Comparison of ENCODE assay signal across 25 cellular contexts in the genomic region with DNA sequence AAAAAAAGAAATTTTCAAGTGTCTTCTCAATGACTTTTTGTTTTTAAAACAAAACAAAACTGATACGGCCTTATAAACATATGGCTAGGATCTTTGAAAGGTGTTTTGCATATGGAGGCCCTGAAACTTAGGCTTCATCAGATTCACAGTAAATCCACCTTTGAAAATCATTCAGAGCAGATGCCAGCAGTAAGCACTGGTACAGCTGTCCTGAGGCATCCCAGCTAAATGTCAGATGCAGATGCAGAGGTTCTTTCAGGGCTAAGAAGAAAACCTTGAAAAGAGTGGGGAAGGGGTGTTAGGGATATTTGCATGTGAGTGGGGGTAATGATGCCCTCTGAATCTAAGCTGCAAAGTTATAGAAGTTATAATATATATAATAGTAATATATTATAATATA. TPM values are rescaled to one million over a fixed set of nuclear protein-coding genes. Genes with fewer than 3 reads are reported as not detected.
DNase-seq lines count a peak whose midpoint lies in the region; ATAC-seq lines count a peak whose summit lies in the region.
"Had no signal": no experiment of that assay in that cellular context is flagged by ENCODE, and none has a peak within 500 bp of the region (broad histone marks: within the 10 kb centered on the region; RNA-seq: fewer than 3 reads in every experiment).

No MANE protein-coding gene starts in this region.

- no peak overlapping the region for H3K4me3 ChIP-seq in skeletal muscle satellite cell (ENCODE audit: low read length)
- H3K4me3 ChIP-seq: psoas muscle, transverse colon had no signal

- peak overlapping the region; percentile 56 for H3K27ac ChIP-seq in epithelial cell of prostate
- H3K27ac ChIP-seq: 22Rv1, psoas muscle, transverse colon had no signal

- H3K9me3 ChIP-seq in skeletal muscle satellite cell (replicated peaks; ENCODE audit: low read length) = no peaks in the 10 kb centered on the region
- H3K9me3 ChIP-seq: psoas muscle, transverse colon had no signal

- DNase-seq in DMS 273 (lab: John Stamatoyannopoulos, UW; ENCODE audit: unreplicated experiment) (peak; percentile 14), DMS 273 treated with DMSO at 0.1 percent for 48 hours (lab: John Stamatoyannopoulos, UW) (no peak), NCI-H526 (lab: John Stamatoyannopoulos, UW) (peak; percentile 21 to 48), epithelial cell of prostate (ENCODE audit: low read depth, low spot score) (no peak), RPMI8226 (no peak), SIG-M5 (lab: John Stamatoyannopoulos, UW) (no peak)
- DNase-seq: activated CD4-positive, alpha-beta T cell treated with anti-CD3 and anti-CD28 coated beads, Interleukin-2, amount 10 ng/mL, durations not matched to agents 24 days and 14 days; activated CD8-positive, alpha-beta memory T cell treated with anti-CD3 and anti-CD28 coated beads for 24 hours; activated T-cell treated with anti-CD3 and anti-CD28 coated beads for 4 hours; anterior cingulate cortex; CD4-positive, alpha-beta T cell; cortex of kidney; effector memory CD4-positive, alpha-beta T cell; erythroblast; naive B cell; NCI-H1436 treated with DMSO at 0.1 percent for 48 hours; NCI-H2081 treated with DMSO at 0.1 percent for 48 hours; nucleus accumbens; psoas muscle; stimulated activated CD4-positive, alpha-beta T cell treated with anti-CD3 and anti-CD28 coated beads, Interleukin-4, amount 100 ng/mL, for 4 hours; transverse colon had no signal

- H3K36me3 ChIP-seq in skeletal muscle satellite cell (ENCODE audit: insufficient read depth, low read length) = no peaks in the 10 kb centered on the region
- H3K36me3 ChIP-seq: transverse colon had no signal

- ATAC-seq in HG03565 (IDR thresholded peaks at IDR 0.05; ENCODE audit: unreplicated experiment) = no peak
- ATAC-seq: sciatic nerve had no signal

- no peaks in the 10 kb centered on the region for H3K27me3 ChIP-seq in skeletal muscle satellite cell (ENCODE audit: control insufficient read depth, insufficient read depth, low read length)
- H3K27me3 ChIP-seq: transverse colon had no signal

- H3K4me1 ChIP-seq in skeletal muscle satellite cell (ENCODE audit: control insufficient read depth, insufficient read depth, low read length) = peaks cover 28% of the 10 kb centered on the region
- H3K4me1 ChIP-seq: psoas muscle had no signal

- H3K4me2 ChIP-seq in skeletal muscle satellite cell (ENCODE audit: low read length) = peak overlapping the region; percentile 14

- peak overlapping the region; percentile 44 for H3K9ac ChIP-seq in skeletal muscle satellite cell (ENCODE audit: low read depth, low read length)

RNA-seq across cellular contexts. Expression of gene GNG12, which starts 56.2 kb away (rescaled TPM):
- total RNA-seq in skeletal muscle satellite cell (2012; rRNA removed) = 158 and 208 TPM in 2 replicates
- total RNA-seq: CD4-positive, alpha-beta T cell had no signal

Comparison
In these comparisons a context has a peak if more than half of its experiments do, and no peak if none do; other contexts are left out.
1. DNase-seq: peak in DMS 273 (single experiment) and NCI-H526 (2 of 2); none in DMS 273 treated with DMSO at 0.1 percent for 48 hours (single experiment), epithelial cell of prostate (single experiment), RPMI8226 (single experiment) and SIG-M5 (single experiment).